ENCODE assay signal across 37 cellular contexts in the genomic region with DNA sequence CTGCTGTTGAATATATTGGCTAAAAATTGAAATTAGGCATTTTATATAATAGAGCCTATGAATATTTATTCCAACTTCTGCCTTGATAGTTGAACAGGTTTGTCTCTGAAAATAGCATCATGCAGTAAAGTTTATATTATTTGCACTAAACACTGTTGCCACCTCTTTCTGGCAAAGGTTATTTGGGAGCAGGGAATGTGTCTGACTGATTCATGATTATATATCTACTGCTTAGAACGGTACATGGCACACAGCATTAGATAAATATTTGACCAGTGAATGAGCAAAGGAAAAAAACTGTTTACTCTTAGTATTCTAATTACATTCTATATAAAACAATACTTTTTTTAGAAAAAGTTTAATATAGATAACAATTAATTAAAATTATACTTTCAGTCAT.
"Had no signal": no experiment of that assay in that cellular context is flagged by ENCODE, and none has a peak within 500 bp of the region (broad histone marks: within the 10 kb centered on the region; RNA-seq: fewer than 3 reads in every experiment).

No MANE protein-coding gene starts in this region.

- H3K9me3 Mint-ChIP-seq: activated B cell treated with CpG ODN at 0.5 μM for 24 hours had no signal

- H3K4me1 Mint-ChIP-seq: activated B cell treated with CpG ODN at 0.5 μM for 24 hours; activated CD4-positive, alpha-beta memory T cell treated with anti-CD3 and anti-CD28 coated beads, Interleukin-2, amount 10 ng/mL, durations not matched to agents 7 days and 5 days; activated CD4-positive, alpha-beta T cell treated with anti-CD3 and anti-CD28 coated beads for 36 hours; activated CD4-positive, alpha-beta T cell treated with anti-CD3 and anti-CD28 coated beads, Interleukin-2, amount 10 ng/mL, durations not matched to agents 7 days and 5 days; activated CD8-positive, alpha-beta memory T cell treated with anti-CD3 and anti-CD28 coated beads, Interleukin-2, amount 10 ng/mL, durations not matched to agents 7 days and 5 days; activated naive CD8-positive, alpha-beta T cell treated with anti-CD3 and anti-CD28 coated beads for 36 hours; central memory CD8-positive, alpha-beta T cell had no signal

- H3K36me3 ChIP-seq: adrenal gland, cardiac muscle cell had no signal

- H3K4me3 ChIP-seq: adrenal gland, cardiac muscle cell had no signal

- H3K4me1 ChIP-seq: adrenal gland had no signal

- H3K27ac ChIP-seq: adrenal gland, cardiac muscle cell, VCaP had no signal

- DNase-seq: activated B cell treated with CpG ODN at 0.5 μM for 24 hours; activated CD4-positive, alpha-beta memory T cell treated with anti-CD3 and anti-CD28 coated beads, Interleukin-2, amount 10 ng/mL, durations not matched to agents 7 days and 5 days; activated CD4-positive, alpha-beta T cell treated with anti-CD3 and anti-CD28 coated beads for 36 hours; activated CD4-positive, alpha-beta T cell treated with anti-CD3 and anti-CD28 coated beads for 48 hours; activated CD4-positive, alpha-beta T cell treated with anti-CD3 and anti-CD28 coated beads, Interleukin-2, amount 10 ng/mL, durations not matched to agents 7 days and 5 days; activated CD4-positive, alpha-beta T cell treated with anti-CD3 and anti-CD28 coated beads, Interleukin-2, amount 50 U/mL, for 48 hours; activated CD4-positive, CD25-positive, alpha-beta regulatory T cell treated with anti-CD3 and anti-CD28 coated beads, Interleukin-2, amount 50 U/mL, for 72 hours; activated CD8-positive, alpha-beta memory T cell treated with anti-CD3 and anti-CD28 coated beads for 24 hours; activated CD8-positive, alpha-beta memory T cell treated with anti-CD3 and anti-CD28 coated beads, Interleukin-2, amount 10 ng/mL, durations not matched to agents 7 days and 5 days; activated CD8-positive, alpha-beta memory T cell treated with anti-CD3 and anti-CD28 coated beads, Interleukin-2, amount 50 U/mL, for 48 hours; activated CD8-positive, alpha-beta T cell treated with anti-CD3 and anti-CD28 coated beads, Interleukin-2, amount 10 ng/mL, durations not matched to agents 7 days and 5 days; activated effector memory CD4-positive, alpha-beta T cell treated with Interleukin-2 at 50 U/mL for 16 hours; activated gamma-delta T cell; activated naive CD4-positive, alpha-beta T cell treated with anti-CD3 and anti-CD28 coated beads, Interleukin-2, amount 50 U/mL, for 16 hours; activated naive CD4-positive, alpha-beta T cell treated with Interleukin-2 at 50 U/mL for 16 hours; activated naive CD8-positive, alpha-beta T cell treated with anti-CD3 and anti-CD28 coated beads for 36 hours; activated T-cell treated with anti-CD3 and anti-CD28 coated beads, Interleukin-2, amount 50 U/mL, for 24 hours; activated T-cell treated with anti-CD3 and anti-CD28 coated beads, Interleukin-2, amount 50 U/mL, for 48 hours; adrenal gland; amniotic stem cell; aorta; caudate nucleus; cerebellar nuclear complex; T-helper 1 cell; T-helper 2 cell; T-helper 9 cell had no signal

- FAIRE-seq: astrocyte, bronchial epithelial cell, TTC549 had no signal

- H3K36me3 Mint-ChIP-seq: activated CD8-positive, alpha-beta memory T cell treated with anti-CD3 and anti-CD28 coated beads, Interleukin-2, amount 10 ng/mL, durations not matched to agents 7 days and 5 days; activated naive CD8-positive, alpha-beta T cell treated with anti-CD3 and anti-CD28 coated beads for 36 hours had no signal

- ATAC-seq: activated CD4-positive, alpha-beta T cell treated with anti-CD3 and anti-CD28 coated beads for 36 hours; activated CD8-positive, alpha-beta memory T cell treated with anti-CD3 and anti-CD28 coated beads, Interleukin-2, amount 10 ng/mL, durations not matched to agents 7 days and 5 days; activated CD8-positive, alpha-beta T cell treated with anti-CD3 and anti-CD28 coated beads, Interleukin-2, amount 10 ng/mL, durations not matched to agents 7 days and 5 days; activated naive CD4-positive, alpha-beta T cell treated with anti-CD3 and anti-CD28 coated beads, Interleukin-2, amount 50 U/mL, for 72 hours had no signal

- H3K27me3 ChIP-seq: adrenal gland, cardiac muscle cell had no signal

- H3K27ac Mint-ChIP-seq: activated B cell treated with CpG ODN at 0.5 μM for 24 hours; activated CD4-positive, alpha-beta memory T cell treated with anti-CD3 and anti-CD28 coated beads, Interleukin-2, amount 10 ng/mL, durations not matched to agents 7 days and 5 days; activated CD4-positive, alpha-beta T cell treated with anti-CD3 and anti-CD28 coated beads for 36 hours; activated CD4-positive, alpha-beta T cell treated with anti-CD3 and anti-CD28 coated beads, Interleukin-2, amount 10 ng/mL, durations not matched to agents 7 days and 5 days; activated CD8-positive, alpha-beta memory T cell treated with anti-CD3 and anti-CD28 coated beads, Interleukin-2, amount 10 ng/mL, durations not matched to agents 7 days and 5 days; activated CD8-positive, alpha-beta T cell treated with anti-CD3 and anti-CD28 coated beads, Interleukin-2, amount 10 ng/mL, durations not matched to agents 7 days and 5 days; activated naive CD4-positive, alpha-beta T cell treated with anti-CD3 and anti-CD28 coated beads, Interleukin-2, amount 50 U/mL, for 72 hours; activated naive CD8-positive, alpha-beta T cell treated with anti-CD3 and anti-CD28 coated beads for 36 hours; activated T-cell treated with anti-CD3 and anti-CD28 coated beads, Interleukin-2, amount 50 U/mL, for 24 hours; activated T-helper 2 cell treated with anti-CD3 and anti-CD28 coated beads, Interferon-gamma antibody, Interleukin-2, Interleukin-4, amounts not matched to agents 10 μg/mL and 5 μg/mL and 100 μg/mL, durations not matched to agents 14 hours and 24 hours and 36 hours; brain; T-helper 1 cell treated with Interleukin-12 subunit alpha and Interleukin-12 subunit beta and Interleukin-4 antibody, amounts not matched to agents 30 μg/mL and 1 μg/mL, for 36 hours; T-helper 2 cell treated with Interferon-gamma antibody and Interleukin-4, amounts not matched to agents 5 μg/mL and 100 μg/mL, for 36 hours had no signal

- H3K4me3 Mint-ChIP-seq: activated B cell treated with CpG ODN at 0.5 μM for 24 hours; activated CD4-positive, alpha-beta memory T cell treated with anti-CD3 and anti-CD28 coated beads, Interleukin-2, amount 10 ng/mL, durations not matched to agents 7 days and 5 days; activated CD4-positive, alpha-beta T cell treated with anti-CD3 and anti-CD28 coated beads for 36 hours; activated CD4-positive, alpha-beta T cell treated with anti-CD3 and anti-CD28 coated beads, Interleukin-2, amount 10 ng/mL, durations not matched to agents 7 days and 5 days; activated CD8-positive, alpha-beta memory T cell treated with anti-CD3 and anti-CD28 coated beads, Interleukin-2, amount 10 ng/mL, durations not matched to agents 7 days and 5 days; activated CD8-positive, alpha-beta T cell treated with anti-CD3 and anti-CD28 coated beads, Interleukin-2, amount 10 ng/mL, durations not matched to agents 7 days and 5 days; activated naive CD8-positive, alpha-beta T cell treated with anti-CD3 and anti-CD28 coated beads for 36 hours; activated T-cell treated with anti-CD3 and anti-CD28 coated beads, Interleukin-2, amount 50 U/mL, for 24 hours; brain; central memory CD8-positive, alpha-beta T cell; T-helper 1 cell treated with Interleukin-12 subunit alpha and Interleukin-12 subunit beta and Interleukin-4 antibody, amounts not matched to agents 30 μg/mL and 1 μg/mL, for 36 hours; T-helper 2 cell treated with Interferon-gamma antibody and Interleukin-4, amounts not matched to agents 5 μg/mL and 100 μg/mL, for 36 hours had no signal

- H3K27me3 Mint-ChIP-seq: activated B cell treated with CpG ODN at 0.5 μM for 24 hours; activated CD4-positive, alpha-beta memory T cell treated with anti-CD3 and anti-CD28 coated beads, Interleukin-2, amount 10 ng/mL, durations not matched to agents 7 days and 5 days; activated CD4-positive, alpha-beta T cell treated with anti-CD3 and anti-CD28 coated beads for 36 hours; activated CD4-positive, alpha-beta T cell treated with anti-CD3 and anti-CD28 coated beads, Interleukin-2, amount 10 ng/mL, durations not matched to agents 7 days and 5 days; activated CD8-positive, alpha-beta memory T cell treated with anti-CD3 and anti-CD28 coated beads, Interleukin-2, amount 10 ng/mL, durations not matched to agents 7 days and 5 days; activated naive CD8-positive, alpha-beta T cell treated with anti-CD3 and anti-CD28 coated beads for 36 hours; activated T-cell treated with anti-CD3 and anti-CD28 coated beads, Interleukin-2, amount 50 U/mL, for 24 hours; brain; central memory CD8-positive, alpha-beta T cell had no signal
